8 cellular contexts compared by ENCODE assay signal in the genomic region with DNA sequence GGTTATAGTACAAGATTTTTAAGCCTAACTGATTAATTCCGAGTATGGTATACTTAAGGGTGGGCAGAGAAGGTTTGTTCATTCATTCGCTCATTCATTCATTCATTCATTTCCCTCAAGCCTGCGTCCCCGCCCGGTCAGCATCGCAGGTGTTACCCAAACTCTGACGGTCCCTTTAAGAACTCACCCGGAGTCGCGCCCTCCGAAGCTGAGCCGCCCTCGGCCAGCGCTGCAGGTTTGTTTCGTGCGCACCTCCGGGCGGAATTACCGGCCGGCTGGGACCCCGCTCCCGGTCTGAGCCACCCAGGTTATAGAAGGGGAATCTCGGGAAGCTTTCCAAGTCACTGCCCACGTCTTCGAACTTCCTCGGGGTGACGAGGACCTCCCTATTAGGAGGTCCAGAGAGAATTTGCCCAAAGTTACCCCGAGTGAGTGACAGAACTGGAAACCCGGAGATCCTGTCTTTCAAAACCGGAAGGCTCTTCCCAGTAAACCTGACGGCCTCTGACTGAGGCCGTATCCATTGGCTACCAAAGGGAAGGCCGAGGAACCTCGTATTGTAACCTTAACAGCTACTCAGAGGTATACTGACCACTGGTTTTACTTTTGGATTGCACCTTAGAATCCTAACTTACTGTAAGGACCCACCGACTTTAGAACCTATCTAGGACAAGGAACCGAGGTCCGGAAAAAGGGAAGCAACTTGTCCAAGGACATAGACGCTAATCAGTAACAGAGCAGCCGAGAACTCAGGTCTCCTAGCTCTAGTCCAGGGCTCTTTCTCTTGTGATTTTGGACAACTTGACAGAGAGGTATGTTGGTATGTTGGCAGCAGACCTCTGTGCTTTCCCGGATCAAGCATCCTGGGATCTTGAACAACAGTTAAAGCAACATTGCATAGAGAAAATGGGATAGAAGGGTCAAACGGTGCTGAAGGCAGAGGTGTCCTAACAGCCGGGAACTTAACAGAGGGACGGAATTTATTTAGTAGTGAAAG. TPM values are rescaled to one million over a fixed set of nuclear protein-coding genes. Genes with fewer than 3 reads are reported as not detected.
DNase-seq lines count a peak whose midpoint lies in the region; ATAC-seq and TF ChIP-seq lines count a peak whose summit lies in the region.

No MANE protein-coding gene starts in this region.

- H3K27ac ChIP-seq in coronary artery: peak overlapping the region; percentile 86 to 92

- in situ Hi-C loops in KBM-7 (cut with MboI; ENCODE audit: low pct_unique_long_range_greater_than_20kb, low sequenced_read_pairs): no loop called here

- WGBS in lower leg skin, 2 donors: 11 to 17% methylated on average over 43 of the region's 43 CpGs

- peak overlapping the region; percentile 95 for H3K4me3 ChIP-seq in coronary artery
- peak overlapping the region; percentile 92 for H3K4me3 ChIP-seq in lower leg skin (ENCODE audit: low read depth, poor library complexity, severe bottlenecking)

- intact Hi-C loops in lower leg skin (cut with DNase I; ENCODE audit: low total_unique reads): no loop called here

- TF ChIP-seq POLR2A in lower leg skin (IDR thresholded peaks at IDR 0.05): no peak

- TF ChIP-seq CTCF in coronary artery (IDR thresholded peaks at IDR 0.05): no peak
- TF ChIP-seq CTCF in lower leg skin (IDR thresholded peaks at IDR 0.05): no peak

- peak; percentile 17 to 34 for DNase-seq in SHP77 (lab: John Stamatoyannopoulos, UW)
- DNase-seq in SHP77 treated with DMSO at 0.1 percent for 48 hours (lab: John Stamatoyannopoulos, UW): no peak
- peak; percentile 61 for DNase-seq in KBM-7
- peak; percentile 16 for DNase-seq in T-helper 9 cell
- DNase-seq in coronary artery (ENCODE audit: low spot score): no peak
- peak in 1 of 2 donors; percentile 87 for DNase-seq in lower leg skin (ENCODE audit: low spot score in 2 of 2)
- DNase-seq in stimulated activated naive CD8-positive, alpha-beta T cell treated with anti-CD3 and anti-CD28 coated beads, Interleukin-15, Interleukin-2, amounts not matched to agents 100 U/mL and 50 U/mL, for 24 hours: peak; percentile 46
- DNase-seq in stimulated activated naive CD4-positive, alpha-beta T cell treated with Interleukin-2 at 50 U/mL for 16 hours (lab: John Stamatoyannopoulos, UW): no peak

- ATAC-seq in stimulated activated naive CD8-positive, alpha-beta T cell treated with anti-CD3 and anti-CD28 coated beads, Interleukin-15, Interleukin-2, amounts not matched to agents 100 U/mL and 50 U/mL, for 24 hours: peak; percentile 13

RNA-seq across cellular contexts. Expression of a gene that starts 0.7 kb away (rescaled TPM):
- total RNA-seq in lower leg skin: 10 to 100 TPM; 71.4 to 96.7 (median 88.5) TPM

Comparison
In these comparisons a context has a peak if more than half of its experiments do, and no peak if none do; other contexts are left out.
1. DNase-seq: peak in SHP77 (2 of 2), KBM-7 (single experiment), T-helper 9 cell (single experiment) and stimulated activated naive CD8-positive, alpha-beta T cell treated with anti-CD3 and anti-CD28 coated beads, Interleukin-15, Interleukin-2, amounts not matched to agents 100 U/mL and 50 U/mL, for 24 hours (single experiment); none in SHP77 treated with DMSO at 0.1 percent for 48 hours (single experiment), coronary artery (single experiment) and stimulated activated naive CD4-positive, alpha-beta T cell treated with Interleukin-2 at 50 U/mL for 16 hours (single experiment).